ENCODE assay signal across 12 cellular contexts in the genomic region with DNA sequence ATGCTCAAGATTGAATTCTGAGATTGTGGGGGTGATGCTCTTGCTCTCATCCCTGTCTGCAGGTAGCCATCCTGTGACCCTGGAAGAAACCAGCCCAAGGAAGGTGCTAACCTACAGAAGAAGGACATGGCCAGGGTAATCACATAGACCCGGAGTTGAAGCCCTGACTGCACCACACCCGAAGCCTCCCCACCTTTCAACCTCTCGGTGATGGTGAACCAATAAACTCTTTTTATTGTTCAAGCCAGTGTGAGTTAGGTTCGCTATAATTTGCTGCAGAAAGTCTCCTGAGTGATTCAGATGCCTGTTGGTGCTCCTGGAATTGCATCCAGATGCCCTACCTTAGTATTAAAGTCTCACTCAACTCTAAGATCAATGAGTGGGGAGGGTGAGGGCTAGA.
DNase-seq lines count a peak whose midpoint lies in the region; ATAC-seq and TF ChIP-seq lines count a peak whose summit lies in the region.
"Had no signal": no experiment of that assay in that cellular context is flagged by ENCODE, and none has a peak within 500 bp of the region (broad histone marks: within the 10 kb centered on the region; RNA-seq: fewer than 3 reads in every experiment).

No MANE protein-coding gene starts in this region.

- TF ChIP-seq CTCF in Caco-2 (IDR thresholded peaks at IDR 0.05; ENCODE audit: insufficient read depth in 1 of 2, low read depth in 1 of 2, low read length in 1 of 2, severe bottlenecking in 1 of 2, unreplicated experiment in 1 of 2) (no peak), endodermal cell (conservative IDR thresholded peaks at IDR 0.05) (no peak), right lobe of liver (IDR thresholded peaks at IDR 0.05) (no peak), progenitor cell of endocrine pancreas (IDR thresholded peaks at IDR 0.05; ENCODE audit: unreplicated experiment) (no peak)

- H3K27ac Mint-ChIP-seq in Caco-2 (ENCODE audit: unreplicated experiment) (peak overlapping the region; percentile 84), endodermal cell (no peak overlapping the region), progenitor cell of endocrine pancreas (no peak overlapping the region)
- H3K27ac Mint-ChIP-seq: CD8-positive, alpha-beta memory T cell had no signal

- DNase-seq in Caco-2 (no peak), endodermal cell (peak; percentile 33), right lobe of liver (no peak), progenitor cell of endocrine pancreas (ENCODE audit: low spot score, unreplicated experiment) (no peak), medulla oblongata (ENCODE audit: extremely low spot score) (no peak), HuH-7 (ENCODE audit: low spot score) (no peak), cortex of kidney (lab: John Stamatoyannopoulos, UW) (no peak), NAMALWA (ENCODE audit: low spot score) (no peak)
- DNase-seq: CD8-positive, alpha-beta memory T cell; DMS 273 treated with DMSO at 0.1 percent for 48 hours; GOT3 had no signal

- H3K4me1 ChIP-seq in Caco-2, result peaks cover 50% of the 10 kb centered on the region
- H3K4me1 ChIP-seq in endodermal cell (ENCODE audit: control insufficient read depth, insufficient read depth, low read length), result peaks cover 5% of the 10 kb centered on the region
- H3K4me1 ChIP-seq in right lobe of liver, result peaks cover 0 to 42% (median 20%) of the 10 kb centered on the region in 4 donors

- ATAC-seq in right lobe of liver, result no peak

- peak overlapping the region; percentile 61 for H3K4me3 Mint-ChIP-seq in Caco-2 (ENCODE audit: unreplicated experiment)
- H3K4me3 Mint-ChIP-seq in endodermal cell, result peak overlapping the region; percentile 7
- peak overlapping the region; percentile 9 for H3K4me3 Mint-ChIP-seq in progenitor cell of endocrine pancreas (ENCODE audit: low read depth)
- H3K4me3 Mint-ChIP-seq: CD8-positive, alpha-beta memory T cell had no signal

- H3K36me3 ChIP-seq in Caco-2 (ENCODE audit: control insufficient read depth, insufficient read depth, low read length) (no peaks in the 10 kb centered on the region), endodermal cell (ENCODE audit: control insufficient read depth, insufficient read depth, low read length) (no peaks in the 10 kb centered on the region), right lobe of liver (no peaks in the 10 kb centered on the region)
- H3K36me3 ChIP-seq: HAP-1 had no signal

- whole genome bisulfite sequencing in endodermal cell (ENCODE audit: insufficient coverage in 1 of 2, insufficient read length in 1 of 2), 2 experiments, result 90 to 94% methylated on average over 2 to 4 of the region's 4 CpGs
- WGBS in right lobe of liver (ENCODE audit: insufficient coverage, low coverage, low lambda C conversion rate, missing lambda C conversion rate), result 70% methylated on average over 4 of the region's 4 CpGs

- H3K27me3 ChIP-seq in Caco-2 (replicated peaks; ENCODE audit: control insufficient read depth, insufficient read depth, low read length), result no peaks in the 10 kb centered on the region
- H3K27me3 ChIP-seq in endodermal cell (ENCODE audit: control insufficient read depth, insufficient read depth, low read length, poor library complexity, severe bottlenecking), result no peaks in the 10 kb centered on the region
- no peaks in the 10 kb centered on the region for H3K27me3 ChIP-seq in right lobe of liver

- H3K9me3 Mint-ChIP-seq in Caco-2 (ENCODE audit: unreplicated experiment) (no peaks in the 10 kb centered on the region), endodermal cell (no peaks in the 10 kb centered on the region), progenitor cell of endocrine pancreas (ENCODE audit: low read depth) (no peaks in the 10 kb centered on the region)

- H3K36me3 Mint-ChIP-seq in Caco-2 (ENCODE audit: insufficient read depth, unreplicated experiment) (peaks cover 11% of the 10 kb centered on the region), endodermal cell (ENCODE audit: low read depth) (no peaks in the 10 kb centered on the region), progenitor cell of endocrine pancreas (ENCODE audit: insufficient read depth) (no peaks in the 10 kb centered on the region)
- H3K36me3 Mint-ChIP-seq: CD8-positive, alpha-beta memory T cell had no signal

- no TSS peak for BruUV-seq in Caco-2 (replicated peaks; lab: Mats Ljungman, UMichigan)

- H3K4me1 Mint-ChIP-seq in Caco-2 (ENCODE audit: low read depth, unreplicated experiment), result peaks cover 37% of the 10 kb centered on the region
- peaks cover 63% of the 10 kb centered on the region for H3K4me1 Mint-ChIP-seq in endodermal cell
- H3K4me1 Mint-ChIP-seq in progenitor cell of endocrine pancreas (ENCODE audit: low read depth), result peaks cover 50% of the 10 kb centered on the region
- H3K4me1 Mint-ChIP-seq: CD8-positive, alpha-beta memory T cell had no signal

- H3K9me3 ChIP-seq in Caco-2, result no peaks in the 10 kb centered on the region
- peaks cover 3% of the 10 kb centered on the region for H3K9me3 ChIP-seq in endodermal cell (ENCODE audit: control insufficient read depth, low read length)
- H3K9me3 ChIP-seq in right lobe of liver, result no peaks in the 10 kb centered on the region
- H3K9me3 ChIP-seq: HAP-1 had no signal

- intact Hi-C loops in Caco-2 (cut with micrococcal nuclease; ENCODE audit: unreplicated experiment) (loop anchor here (2.0 to 5.0 kb wide), 4 partner anchors 19 to 163 kb away; partner anchors contain the start of gene PLPP3), right lobe of liver (cut with DNase I) (loop anchor here in 1 of 2 donors (5.0 kb wide), 1 partner anchor 37 kb away; no protein-coding TSS in a partner anchor)

- no peak overlapping the region for H3K9ac ChIP-seq in endodermal cell (ENCODE audit: extremely low read depth, low read length, poor library complexity, severe bottlenecking)

- H3K27me3 Mint-ChIP-seq in Caco-2 (ENCODE audit: insufficient read depth, unreplicated experiment) (no peaks in the 10 kb centered on the region), endodermal cell (ENCODE audit: insufficient read depth) (no peaks in the 10 kb centered on the region), progenitor cell of endocrine pancreas (no peaks in the 10 kb centered on the region)

- TF ChIP-seq POLR2A in right lobe of liver (IDR thresholded peaks at IDR 0.05), result no peak

- H3K4me3 ChIP-seq in Caco-2 (ENCODE audit: low read depth, low read length) (no peak overlapping the region), endodermal cell (ENCODE audit: low read length) (no peak overlapping the region), right lobe of liver (peak overlapping the region in 1 of 3 donors; percentile 27)
- H3K4me3 ChIP-seq: HAP-1 had no signal

- CTCF ChIA-PET in Caco-2 (lab: Charles Lee), result interaction anchor here (1.6 kb wide), 1 partner anchor 161 kb away, joined by 7 read pairs; no protein-coding TSS in a partner anchor

- H3K27ac ChIP-seq in endodermal cell (ENCODE audit: low read depth, low read length), result no peak overlapping the region
- H3K27ac ChIP-seq in right lobe of liver, result peak overlapping the region; percentile 89 to 96 (median 90)

- POLR2A ChIA-PET in Caco-2 (lab: Charles Lee), result no interaction called here

Comparison
In these comparisons a context has a peak if more than half of its experiments do, and no peak if none do; other contexts are left out.
1. H3K4me3 Mint-ChIP-seq: peak in every context shown above with its lines; median percentile 61 in Caco-2; 9 in progenitor cell of endocrine pancreas; 7 in endodermal cell.